Comparison of ENCODE assay signal across 9 cellular contexts in genomic region chr22:22171357-22172218, GRCh38.
DNase-seq lines count a peak whose midpoint lies in the region; ATAC-seq and TF ChIP-seq lines count a peak whose summit lies in the region.
"Had no signal": no experiment of that assay in that cellular context is flagged by ENCODE, and none has a peak within 500 bp of the region (broad histone marks: within the 10 kb centered on the region; RNA-seq: fewer than 3 reads in every experiment).

No MANE protein-coding gene starts in this region.

- H3K4me1 ChIP-seq in mesenchymal stem cell (ENCODE audit: control insufficient read depth, insufficient read depth, low read depth, low read length) = no peaks in the 10 kb centered on the region

- DNase-seq in DMS53 (lab: John Stamatoyannopoulos, UW) (peak; percentile 79), HuH-7 (ENCODE audit: low spot score) (peak; percentile 60), brain microvascular endothelial cell (no peak), mesenchymal stem cell (peak; percentile 8), ureter (ENCODE audit: low spot score) (no peak), NCI-H526 treated with DMSO at 0.1 percent for 48 hours (lab: John Stamatoyannopoulos, UW) (no peak)
- no peak for DNase-seq in stimulated activated CD4-positive, alpha-beta T cell treated with anti-CD3 and anti-CD28 coated beads, Interleukin-12 subunit alpha, Interleukin-12 subunit beta, amount 100 ng/mL, for 4 hours

- TF ChIP-seq CTCF in brain microvascular endothelial cell (IDR thresholded peaks at IDR 0.05; ENCODE audit: low read depth, low read length, missing control alignments) = peak; percentile 61

- no peak overlapping the region for H4K8ac ChIP-seq in mesenchymal stem cell (ENCODE audit: low read length)

- H2BK120ac ChIP-seq in mesenchymal stem cell (ENCODE audit: low read depth, low read length) = no peak overlapping the region

- no peak overlapping the region for H3K14ac ChIP-seq in mesenchymal stem cell (ENCODE audit: low read length in 2 of 2)

- H3K4me2 ChIP-seq in mesenchymal stem cell (ENCODE audit: low read length, poor library complexity, severe bottlenecking) = no peak overlapping the region

- H2AK5ac ChIP-seq in mesenchymal stem cell (ENCODE audit: low read length, severe bottlenecking) = no peak overlapping the region

- no peak overlapping the region for H3K4ac ChIP-seq in mesenchymal stem cell (ENCODE audit: low read depth in 1 of 2, low read length in 2 of 2)

- no peak overlapping the region for H3K18ac ChIP-seq in mesenchymal stem cell (ENCODE audit: low read depth in 1 of 2, low read length in 2 of 2)

- H3K27me3 ChIP-seq in brain microvascular endothelial cell (replicated peaks) (peaks cover 18% of the 10 kb centered on the region), mesenchymal stem cell (ENCODE audit: control insufficient read depth in 1 of 2, insufficient read depth in 1 of 2, low read length in 2 of 2) (peaks cover 24 to 51% of the 10 kb centered on the region in 2 experiments)

- H3K36me3 ChIP-seq in brain microvascular endothelial cell (replicated peaks) = no peaks in the 10 kb centered on the region
- no peaks in the 10 kb centered on the region for H3K36me3 ChIP-seq in mesenchymal stem cell (ENCODE audit: control insufficient read depth in 1 of 2, insufficient read depth in 2 of 2, low read depth in 1 of 2, low read length in 2 of 2)
- H3K36me3 ChIP-seq: thoracic aorta had no signal

- in situ Hi-C loops in brain microvascular endothelial cell (cut with HindIII; ENCODE audit: low pct_ligation_motif_present, low sequenced_read_pairs) = no loop called here

- no peak overlapping the region for H3K23ac ChIP-seq in mesenchymal stem cell (ENCODE audit: low read length in 2 of 2)

- no peak overlapping the region for H2AFZ ChIP-seq in mesenchymal stem cell (ENCODE audit: low read depth, low read length)

- 4% methylated on average over 4 of the region's 6 CpGs for WGBS in mesenchymal stem cell

- no peak overlapping the region for H2BK12ac ChIP-seq in mesenchymal stem cell (ENCODE audit: low read length in 2 of 2)

- H3K79me1 ChIP-seq in mesenchymal stem cell (replicated peaks; ENCODE audit: low read length, poor library complexity, severe bottlenecking) = no peaks in the 10 kb centered on the region

- no peak overlapping the region for H2BK5ac ChIP-seq in mesenchymal stem cell (ENCODE audit: low read depth, low read length, poor library complexity, severe bottlenecking)

- no peak overlapping the region for H4K91ac ChIP-seq in mesenchymal stem cell (ENCODE audit: low read length)

- no peak overlapping the region for H3K9ac ChIP-seq in mesenchymal stem cell (ENCODE audit: low read length)

- no peak overlapping the region for H2BK15ac ChIP-seq in mesenchymal stem cell (ENCODE audit: low read depth, poor library complexity, severe bottlenecking)

- no peak for ATAC-seq in GM21447 (IDR thresholded peaks at IDR 0.05; ENCODE audit: unreplicated experiment)

- no peak overlapping the region for H3K4me3 ChIP-seq in brain microvascular endothelial cell (ENCODE audit: low read depth, low read length)
- no peak overlapping the region for H3K4me3 ChIP-seq in mesenchymal stem cell (ENCODE audit: insufficient read depth in 1 of 2, low read depth in 1 of 2, low read length in 2 of 2)
- H3K4me3 ChIP-seq: thoracic aorta had no signal

- H3K27ac ChIP-seq in brain microvascular endothelial cell (no peak overlapping the region), mesenchymal stem cell (ENCODE audit: low read length, poor library complexity, severe bottlenecking) (no peak overlapping the region)
- H3K27ac ChIP-seq: thoracic aorta had no signal

- H3K9me3 ChIP-seq in mesenchymal stem cell (ENCODE audit: control insufficient read depth, low read length) = no peaks in the 10 kb centered on the region
- H3K9me3 ChIP-seq: thoracic aorta had no signal

Comparison
In these comparisons a context has a peak if more than half of its experiments do, and no peak if none do; other contexts are left out.
1. DNase-seq: peak in DMS53 (single experiment), HuH-7 (single experiment) and mesenchymal stem cell (single experiment); none in brain microvascular endothelial cell (single experiment), stimulated activated CD4-positive, alpha-beta T cell treated with anti-CD3 and anti-CD28 coated beads, Interleukin-12 subunit alpha, Interleukin-12 subunit beta, amount 100 ng/mL, for 4 hours (single experiment), ureter (single experiment) and NCI-H526 treated with DMSO at 0.1 percent for 48 hours (single experiment).